In genomic region chr13:50129923-50130685, GRCh38 we compare ENCODE assay signal across 7 cellular contexts.
DNase-seq lines count a peak whose midpoint lies in the region; ATAC-seq and TF ChIP-seq lines count a peak whose summit lies in the region.

No MANE protein-coding gene starts in this region.

- H4K8ac ChIP-seq in mesendoderm (ENCODE audit: low read depth, low read length) = no peak overlapping the region

- no peaks in the 10 kb centered on the region for H3K79me2 ChIP-seq in mesendoderm (ENCODE audit: control insufficient read depth, insufficient read depth, low read length)

- no peak overlapping the region for H3K23ac ChIP-seq in mesendoderm (ENCODE audit: low read length)

- H3K27ac Mint-ChIP-seq in HFFc6 = no peak overlapping the region
- peak overlapping the region; percentile 67 for H3K27ac Mint-ChIP-seq in T-helper 1 cell treated with Interleukin-12 subunit alpha and Interleukin-12 subunit beta and Interleukin-4 antibody, amounts not matched to agents 30 μg/mL and 1 μg/mL, for 36 hours

- H3K36me3 Mint-ChIP-seq in HFFc6 (ENCODE audit: low read depth) = peaks cover 24% of the 10 kb centered on the region; the same call in 1 of the 2 replicates
- peaks cover 7% of the 10 kb centered on the region for H3K36me3 Mint-ChIP-seq in T-helper 1 cell treated with Interleukin-12 subunit alpha and Interleukin-12 subunit beta and Interleukin-4 antibody, amounts not matched to agents 30 μg/mL and 1 μg/mL, for 36 hours (ENCODE audit: low read depth)

- H3K9ac ChIP-seq in duodenal mucosa (ENCODE audit: low read depth in 1 of 2, low read length in 2 of 2) = peak overlapping the region; percentile 40 to 55
- peak overlapping the region; percentile 8 for H3K9ac ChIP-seq in mesendoderm (ENCODE audit: low read length)

- H2BK15ac ChIP-seq in mesendoderm (replicated peaks; ENCODE audit: low read depth) = no peak overlapping the region

- H3K27ac ChIP-seq in duodenal mucosa (ENCODE audit: low read depth, low read length) (peak overlapping the region; percentile 7), mesendoderm (ENCODE audit: low read depth, low read length) (no peak overlapping the region), tibial artery (peak overlapping the region; percentile 77 to 80)

- H2BK5ac ChIP-seq in mesendoderm (ENCODE audit: low read length) = no peak overlapping the region

- H3K79me1 ChIP-seq in mesendoderm (ENCODE audit: low read length) = no peaks in the 10 kb centered on the region

- TF ChIP-seq CTCF in HFFc6 (IDR thresholded peaks at IDR 0.05) (no peak), tibial artery (IDR thresholded peaks at IDR 0.05) (no peak)

- DNase-seq in HFFc6 = no peak
- DNase-seq in mesendoderm = peak; percentile 57
- DNase-seq in tibial artery = peak; percentile 80 to 85

- no peak overlapping the region for H3K4ac ChIP-seq in mesendoderm (ENCODE audit: low read depth, low read length)

- intact Hi-C loops in tibial artery (cut with DNase I; ENCODE audit: low total_unique reads) = loop anchor here (10.0 kb wide), 2 partner anchors 335 to 1605 kb away; partner anchors contain the start of gene KPNA3

- H3K27me3 ChIP-seq in duodenal mucosa (ENCODE audit: control insufficient read depth in 1 of 2, insufficient read depth in 2 of 2, low read length in 2 of 2) (peaks cover 64 to 68% of the 10 kb centered on the region in 2 donors), mesendoderm (ENCODE audit: insufficient read depth, low read length, poor library complexity) (peaks cover 87% of the 10 kb centered on the region), tibial artery (peaks cover 2 to 15% of the 10 kb centered on the region in 2 donors)

- H3K4me1 ChIP-seq in duodenal mucosa (ENCODE audit: control insufficient read depth in 1 of 2, insufficient read depth in 2 of 2, low read length in 2 of 2) (peaks cover 36 to 47% of the 10 kb centered on the region in 2 donors), mesendoderm (ENCODE audit: control insufficient read depth, low read depth, low read length) (peaks cover 3% of the 10 kb centered on the region), tibial artery (peaks cover 0 to 33% (median 19%) of the 10 kb centered on the region in 4 donors)

- H3K4me3 Mint-ChIP-seq in HFFc6 = peak overlapping the region; percentile 69
- peak overlapping the region; percentile 81 for H3K4me3 Mint-ChIP-seq in T-helper 1 cell treated with Interleukin-12 subunit alpha and Interleukin-12 subunit beta and Interleukin-4 antibody, amounts not matched to agents 30 μg/mL and 1 μg/mL, for 36 hours

- peaks cover 31% of the 10 kb centered on the region for H3K4me1 Mint-ChIP-seq in HFFc6 (ENCODE audit: low read depth)
- H3K4me1 Mint-ChIP-seq in T-helper 1 cell treated with Interleukin-12 subunit alpha and Interleukin-12 subunit beta and Interleukin-4 antibody, amounts not matched to agents 30 μg/mL and 1 μg/mL, for 36 hours (ENCODE audit: low read depth) = peaks cover 54% of the 10 kb centered on the region

- H3K4me2 ChIP-seq in mesendoderm (ENCODE audit: low read length) = peak overlapping the region; percentile 58

- H2BK120ac ChIP-seq in mesendoderm (ENCODE audit: low read depth, low read length) = no peak overlapping the region

- H3K18ac ChIP-seq in mesendoderm (ENCODE audit: low read length) = peak overlapping the region; percentile 6

- H3K9me3 ChIP-seq in duodenal mucosa (ENCODE audit: control insufficient read depth in 1 of 2, low read length in 2 of 2) = no peaks in the 10 kb centered on the region
- no peaks in the 10 kb centered on the region for H3K9me3 ChIP-seq in tibial artery

- H3K4me3 ChIP-seq in duodenal mucosa (ENCODE audit: low read depth in 1 of 2, low read length in 2 of 2) = peak overlapping the region; percentile 64 to 67
- H3K4me3 ChIP-seq in mesendoderm (ENCODE audit: low read length) = no peak overlapping the region
- peak overlapping the region; percentile 56 to 71 for H3K4me3 ChIP-seq in tibial artery

- H3K36me3 ChIP-seq in duodenal mucosa (ENCODE audit: control insufficient read depth in 1 of 2, insufficient read depth in 2 of 2, low read length in 2 of 2) = no peaks in the 10 kb centered on the region
- no peaks in the 10 kb centered on the region for H3K36me3 ChIP-seq in mesendoderm (ENCODE audit: control insufficient read depth, insufficient read depth, low read length)
- H3K36me3 ChIP-seq in tibial artery = no peaks in the 10 kb centered on the region

- no peak overlapping the region for H4K5ac ChIP-seq in mesendoderm (ENCODE audit: low read length)

- no CpG with 5 or more reads among the region's 56 CpGs for WGBS in mesendoderm (ENCODE audit: extremely low coverage, insufficient coverage, low lambda C conversion rate)

- H3K9me3 Mint-ChIP-seq in HFFc6 = peaks cover 27% of the 10 kb centered on the region
- H3K9me3 Mint-ChIP-seq in T-helper 1 cell treated with Interleukin-12 subunit alpha and Interleukin-12 subunit beta and Interleukin-4 antibody, amounts not matched to agents 30 μg/mL and 1 μg/mL, for 36 hours = peaks cover 9% of the 10 kb centered on the region

- H3K56ac ChIP-seq in mesendoderm (ENCODE audit: low read length) = peak overlapping the region; percentile 46

- H2AK5ac ChIP-seq in mesendoderm (ENCODE audit: low read length) = no peak overlapping the region

- H3K27me3 Mint-ChIP-seq in HFFc6 (ENCODE audit: insufficient read depth) = peaks cover 66% of the 10 kb centered on the region
- peaks cover 70% of the 10 kb centered on the region for H3K27me3 Mint-ChIP-seq in T-helper 1 cell treated with Interleukin-12 subunit alpha and Interleukin-12 subunit beta and Interleukin-4 antibody, amounts not matched to agents 30 μg/mL and 1 μg/mL, for 36 hours (ENCODE audit: low read depth)

- no peak for ATAC-seq in GM21737 (IDR thresholded peaks at IDR 0.05; ENCODE audit: unreplicated experiment)
- ATAC-seq in GM18519 (IDR thresholded peaks at IDR 0.05; ENCODE audit: low FRiP score, unreplicated experiment) = no peak
